Comparison of ENCODE assay signal across 1 cellular context in the genomic region with DNA sequence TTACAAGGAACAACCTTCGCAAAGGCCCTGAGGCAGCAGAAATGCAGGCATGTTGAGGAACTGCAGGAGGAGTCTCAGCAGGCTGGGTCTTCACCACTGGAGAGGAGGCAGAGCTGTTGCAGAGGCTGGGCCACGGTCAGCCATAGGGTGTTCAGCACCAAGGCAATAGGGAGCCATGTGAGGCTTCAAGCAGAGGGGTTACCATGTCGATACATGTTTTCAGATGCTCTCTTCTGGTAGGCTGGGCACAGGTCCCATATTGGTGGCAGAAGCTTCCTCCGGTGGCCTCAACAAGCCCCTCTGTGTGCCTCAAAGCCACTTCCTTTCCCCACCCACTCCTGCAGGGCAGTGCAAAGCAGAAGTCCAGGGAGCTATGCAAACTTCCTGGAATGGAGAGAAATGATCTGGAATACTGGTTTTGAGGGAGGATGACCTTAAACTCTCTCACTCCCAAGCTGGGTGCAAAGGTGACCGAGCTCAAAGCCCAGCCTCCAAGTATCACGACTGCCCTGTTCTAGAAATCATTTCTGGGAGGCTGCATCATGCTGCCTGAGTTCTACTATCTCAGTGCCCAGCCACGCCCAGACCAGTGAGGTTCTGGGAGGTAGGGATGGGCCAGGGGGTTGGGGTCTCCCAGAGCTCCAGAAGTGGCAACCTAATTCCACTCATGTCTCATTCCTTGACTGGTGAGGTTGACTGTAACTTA.
TF ChIP-seq lines count a peak whose summit lies in the region.

A gene with protein sequence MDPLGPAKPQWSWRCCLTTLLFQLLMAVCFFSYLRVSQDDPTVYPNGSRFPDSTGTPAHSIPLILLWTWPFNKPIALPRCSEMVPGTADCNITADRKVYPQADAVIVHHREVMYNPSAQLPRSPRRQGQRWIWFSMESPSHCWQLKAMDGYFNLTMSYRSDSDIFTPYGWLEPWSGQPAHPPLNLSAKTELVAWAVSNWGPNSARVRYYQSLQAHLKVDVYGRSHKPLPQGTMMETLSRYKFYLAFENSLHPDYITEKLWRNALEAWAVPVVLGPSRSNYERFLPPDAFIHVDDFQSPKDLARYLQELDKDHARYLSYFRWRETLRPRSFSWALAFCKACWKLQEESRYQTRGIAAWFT (minus strand): TSS at position 391 of the 706 bp plus-strand sequence. CDS start 7,135 bp downstream, outside the sequence.

TF ChIP-seq in HepG2, 621 proteins besides CTCF, POLR2A, EP300 and RAD21 (continued from another document and continues in another):
- TF ChIP-seq, protein P1, sequence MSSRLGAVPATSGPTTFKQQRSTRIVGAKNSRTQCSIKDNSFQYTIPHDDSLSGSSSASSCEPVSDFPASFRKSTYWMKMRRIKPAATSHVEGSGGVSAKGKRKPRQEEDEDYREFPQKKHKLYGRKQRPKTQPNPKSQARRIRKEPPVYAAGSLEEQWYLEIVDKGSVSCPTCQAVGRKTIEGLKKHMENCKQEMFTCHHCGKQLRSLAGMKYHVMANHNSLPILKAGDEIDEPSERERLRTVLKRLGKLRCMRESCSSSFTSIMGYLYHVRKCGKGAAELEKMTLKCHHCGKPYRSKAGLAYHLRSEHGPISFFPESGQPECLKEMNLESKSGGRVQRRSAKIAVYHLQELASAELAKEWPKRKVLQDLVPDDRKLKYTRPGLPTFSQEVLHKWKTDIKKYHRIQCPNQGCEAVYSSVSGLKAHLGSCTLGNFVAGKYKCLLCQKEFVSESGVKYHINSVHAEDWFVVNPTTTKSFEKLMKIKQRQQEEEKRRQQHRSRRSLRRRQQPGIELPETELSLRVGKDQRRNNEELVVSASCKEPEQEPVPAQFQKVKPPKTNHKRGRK (CRISPR knock-in tag; IDR thresholded peaks at IDR 0.05): no peak
- TF ChIP-seq DR1 (CRISPR knock-in tag; IDR thresholded peaks at IDR 0.05) (no peak), ZFAT (CRISPR knock-in tag; conservative IDR thresholded peaks at IDR 0.05) (no peak), MEIS1 (CRISPR knock-in tag; IDR thresholded peaks at IDR 0.05; ENCODE audit: borderline replicate concordance) (peak; percentile 36; the same call in 1 of the 2 replicates), ZNF83 (CRISPR knock-in tag; IDR thresholded peaks at IDR 0.05; ENCODE audit: borderline replicate concordance) (no peak), HDAC6 (IDR thresholded peaks at IDR 0.05; ENCODE audit: low read depth, low read length) (no peak), JDP2 (CRISPR knock-in tag; IDR thresholded peaks at IDR 0.05; ENCODE audit: borderline replicate concordance) (no peak), KDM4B (CRISPR knock-in tag; IDR thresholded peaks at IDR 0.05) (no peak), FOSL1 (CRISPR knock-in tag; IDR thresholded peaks at IDR 0.05; ENCODE audit: borderline replicate concordance) (no peak), ZNF101 (CRISPR knock-in tag; IDR thresholded peaks at IDR 0.05; ENCODE audit: borderline replicate concordance, low read depth) (no peak), ZEB1 (IDR thresholded peaks at IDR 0.05; ENCODE audit: insufficient replicate concordance, low read depth) (no peak), ZFP36 (IDR thresholded peaks at IDR 0.05; ENCODE audit: borderline replicate concordance, low read depth, low read length, partially characterized antibody) (peak; percentile 85), IKZF1 (IDR thresholded peaks at IDR 0.05) (no peak), SSRP1 (CRISPR knock-in tag; IDR thresholded peaks at IDR 0.05) (no peak), REXO4 (CRISPR knock-in tag; IDR thresholded peaks at IDR 0.05; ENCODE audit: borderline replicate concordance) (no peak), IRF2 (CRISPR knock-in tag; IDR thresholded peaks at IDR 0.05) (peak; percentile 70), ARHGAP35 (CRISPR knock-in tag; IDR thresholded peaks at IDR 0.05; ENCODE audit: borderline replicate concordance) (0 out of 2 replicates have a peak, but pooled peaks have one; percentile 29), ZNF264 (CRISPR knock-in tag; IDR thresholded peaks at IDR 0.05) (no peak), FOXA1 (IDR thresholded peaks at IDR 0.05) (no peak), FOXA1 (CRISPR knock-in tag; IDR thresholded peaks at IDR 0.05) (no peak), ZMYM2 (CRISPR knock-in tag; IDR thresholded peaks at IDR 0.05) (peak; percentile 66), THAP11 (CRISPR knock-in tag; IDR thresholded peaks at IDR 0.05) (peak; percentile 37; the same call in 1 of the 2 replicates), ZNF124 (CRISPR knock-in tag; IDR thresholded peaks at IDR 0.05) (no peak)
- TF ChIP-seq, protein P2, sequence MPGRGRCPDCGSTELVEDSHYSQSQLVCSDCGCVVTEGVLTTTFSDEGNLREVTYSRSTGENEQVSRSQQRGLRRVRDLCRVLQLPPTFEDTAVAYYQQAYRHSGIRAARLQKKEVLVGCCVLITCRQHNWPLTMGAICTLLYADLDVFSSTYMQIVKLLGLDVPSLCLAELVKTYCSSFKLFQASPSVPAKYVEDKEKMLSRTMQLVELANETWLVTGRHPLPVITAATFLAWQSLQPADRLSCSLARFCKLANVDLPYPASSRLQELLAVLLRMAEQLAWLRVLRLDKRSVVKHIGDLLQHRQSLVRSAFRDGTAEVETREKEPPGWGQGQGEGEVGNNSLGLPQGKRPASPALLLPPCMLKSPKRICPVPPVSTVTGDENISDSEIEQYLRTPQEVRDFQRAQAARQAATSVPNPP (CRISPR knock-in tag; IDR thresholded peaks at IDR 0.05): no peak
- TF ChIP-seq, protein P3, sequence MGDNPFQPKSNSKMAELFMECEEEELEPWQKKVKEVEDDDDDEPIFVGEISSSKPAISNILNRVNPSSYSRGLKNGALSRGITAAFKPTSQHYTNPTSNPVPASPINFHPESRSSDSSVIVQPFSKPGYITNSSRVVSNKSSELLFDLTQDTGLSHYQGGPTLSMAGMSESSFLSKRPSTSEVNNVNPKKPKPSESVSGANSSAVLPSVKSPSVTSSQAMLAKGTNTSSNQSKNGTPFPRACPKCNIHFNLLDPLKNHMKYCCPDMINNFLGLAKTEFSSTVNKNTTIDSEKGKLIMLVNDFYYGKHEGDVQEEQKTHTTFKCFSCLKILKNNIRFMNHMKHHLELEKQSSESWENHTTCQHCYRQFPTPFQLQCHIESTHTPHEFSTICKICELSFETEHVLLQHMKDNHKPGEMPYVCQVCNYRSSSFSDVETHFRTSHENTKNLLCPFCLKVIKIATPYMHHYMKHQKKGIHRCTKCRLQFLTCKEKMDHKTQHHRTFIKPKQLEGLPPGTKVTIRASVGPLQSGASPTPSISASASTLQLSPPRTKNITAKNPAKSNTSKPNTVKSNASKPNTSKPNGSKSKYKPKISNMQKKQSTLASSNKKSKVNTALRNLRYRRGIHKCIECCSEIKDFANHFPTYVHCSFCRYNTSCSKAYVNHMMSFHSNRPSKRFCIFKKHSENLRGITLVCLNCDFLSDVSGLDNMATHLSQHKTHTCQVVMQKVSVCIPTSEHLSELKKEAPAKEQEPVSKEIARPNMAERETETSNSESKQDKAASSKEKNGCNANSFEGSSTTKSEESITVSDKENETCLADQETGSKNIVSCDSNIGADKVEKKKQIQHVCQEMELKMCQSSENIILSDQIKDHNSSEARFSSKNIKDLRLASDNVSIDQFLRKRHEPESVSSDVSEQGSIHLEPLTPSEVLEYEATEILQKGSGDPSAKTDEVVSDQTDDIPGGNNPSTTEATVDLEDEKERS (CRISPR knock-in tag; IDR thresholded peaks at IDR 0.05): no peak
- TF ChIP-seq, protein P4, sequence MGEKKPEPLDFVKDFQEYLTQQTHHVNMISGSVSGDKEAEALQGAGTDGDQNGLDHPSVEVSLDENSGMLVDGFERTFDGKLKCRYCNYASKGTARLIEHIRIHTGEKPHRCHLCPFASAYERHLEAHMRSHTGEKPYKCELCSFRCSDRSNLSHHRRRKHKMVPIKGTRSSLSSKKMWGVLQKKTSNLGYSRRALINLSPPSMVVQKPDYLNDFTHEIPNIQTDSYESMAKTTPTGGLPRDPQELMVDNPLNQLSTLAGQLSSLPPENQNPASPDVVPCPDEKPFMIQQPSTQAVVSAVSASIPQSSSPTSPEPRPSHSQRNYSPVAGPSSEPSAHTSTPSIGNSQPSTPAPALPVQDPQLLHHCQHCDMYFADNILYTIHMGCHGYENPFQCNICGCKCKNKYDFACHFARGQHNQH (CRISPR knock-in tag; IDR thresholded peaks at IDR 0.05): peak; percentile 71
- TF ChIP-seq, protein P5, sequence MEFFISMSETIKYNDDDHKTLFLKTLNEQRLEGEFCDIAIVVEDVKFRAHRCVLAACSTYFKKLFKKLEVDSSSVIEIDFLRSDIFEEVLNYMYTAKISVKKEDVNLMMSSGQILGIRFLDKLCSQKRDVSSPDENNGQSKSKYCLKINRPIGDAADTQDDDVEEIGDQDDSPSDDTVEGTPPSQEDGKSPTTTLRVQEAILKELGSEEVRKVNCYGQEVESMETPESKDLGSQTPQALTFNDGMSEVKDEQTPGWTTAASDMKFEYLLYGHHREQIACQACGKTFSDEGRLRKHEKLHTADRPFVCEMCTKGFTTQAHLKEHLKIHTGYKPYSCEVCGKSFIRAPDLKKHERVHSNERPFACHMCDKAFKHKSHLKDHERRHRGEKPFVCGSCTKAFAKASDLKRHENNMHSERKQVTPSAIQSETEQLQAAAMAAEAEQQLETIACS (CRISPR knock-in tag; IDR thresholded peaks at IDR 0.05): peak; percentile 1; the same call in 1 of the 2 replicates
- TF ChIP-seq, protein P6, sequence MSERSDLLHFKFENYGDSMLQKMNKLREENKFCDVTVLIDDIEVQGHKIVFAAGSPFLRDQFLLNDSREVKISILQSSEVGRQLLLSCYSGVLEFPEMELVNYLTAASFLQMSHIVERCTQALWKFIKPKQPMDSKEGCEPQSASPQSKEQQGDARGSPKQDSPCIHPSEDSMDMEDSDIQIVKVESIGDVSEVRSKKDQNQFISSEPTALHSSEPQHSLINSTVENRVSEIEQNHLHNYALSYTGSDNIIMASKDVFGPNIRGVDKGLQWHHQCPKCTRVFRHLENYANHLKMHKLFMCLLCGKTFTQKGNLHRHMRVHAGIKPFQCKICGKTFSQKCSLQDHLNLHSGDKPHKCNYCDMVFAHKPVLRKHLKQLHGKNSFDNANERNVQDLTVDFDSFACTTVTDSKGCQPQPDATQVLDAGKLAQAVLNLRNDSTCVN (CRISPR knock-in tag; IDR thresholded peaks at IDR 0.05; ENCODE audit: borderline replicate concordance): peak; percentile 94
- TF ChIP-seq, protein P7, sequence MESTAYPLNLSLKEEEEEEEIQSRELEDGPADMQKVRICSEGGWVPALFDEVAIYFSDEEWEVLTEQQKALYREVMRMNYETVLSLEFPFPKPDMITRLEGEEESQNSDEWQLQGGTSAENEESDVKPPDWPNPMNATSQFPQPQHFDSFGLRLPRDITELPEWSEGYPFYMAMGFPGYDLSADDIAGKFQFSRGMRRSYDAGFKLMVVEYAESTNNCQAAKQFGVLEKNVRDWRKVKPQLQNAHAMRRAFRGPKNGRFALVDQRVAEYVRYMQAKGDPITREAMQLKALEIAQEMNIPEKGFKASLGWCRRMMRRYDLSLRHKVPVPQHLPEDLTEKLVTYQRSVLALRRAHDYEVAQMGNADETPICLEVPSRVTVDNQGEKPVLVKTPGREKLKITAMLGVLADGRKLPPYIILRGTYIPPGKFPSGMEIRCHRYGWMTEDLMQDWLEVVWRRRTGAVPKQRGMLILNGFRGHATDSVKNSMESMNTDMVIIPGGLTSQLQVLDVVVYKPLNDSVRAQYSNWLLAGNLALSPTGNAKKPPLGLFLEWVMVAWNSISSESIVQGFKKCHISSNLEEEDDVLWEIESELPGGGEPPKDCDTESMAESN (CRISPR knock-in tag; conservative IDR thresholded peaks at IDR 0.05): no peak
- TF ChIP-seq, protein P8, sequence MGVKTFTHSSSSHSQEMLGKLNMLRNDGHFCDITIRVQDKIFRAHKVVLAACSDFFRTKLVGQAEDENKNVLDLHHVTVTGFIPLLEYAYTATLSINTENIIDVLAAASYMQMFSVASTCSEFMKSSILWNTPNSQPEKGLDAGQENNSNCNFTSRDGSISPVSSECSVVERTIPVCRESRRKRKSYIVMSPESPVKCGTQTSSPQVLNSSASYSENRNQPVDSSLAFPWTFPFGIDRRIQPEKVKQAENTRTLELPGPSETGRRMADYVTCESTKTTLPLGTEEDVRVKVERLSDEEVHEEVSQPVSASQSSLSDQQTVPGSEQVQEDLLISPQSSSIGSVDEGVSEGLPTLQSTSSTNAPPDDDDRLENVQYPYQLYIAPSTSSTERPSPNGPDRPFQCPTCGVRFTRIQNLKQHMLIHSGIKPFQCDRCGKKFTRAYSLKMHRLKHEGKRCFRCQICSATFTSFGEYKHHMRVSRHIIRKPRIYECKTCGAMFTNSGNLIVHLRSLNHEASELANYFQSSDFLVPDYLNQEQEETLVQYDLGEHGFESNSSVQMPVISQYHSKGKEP (CRISPR knock-in tag; IDR thresholded peaks at IDR 0.05): no peak
- TF ChIP-seq, protein P9, sequence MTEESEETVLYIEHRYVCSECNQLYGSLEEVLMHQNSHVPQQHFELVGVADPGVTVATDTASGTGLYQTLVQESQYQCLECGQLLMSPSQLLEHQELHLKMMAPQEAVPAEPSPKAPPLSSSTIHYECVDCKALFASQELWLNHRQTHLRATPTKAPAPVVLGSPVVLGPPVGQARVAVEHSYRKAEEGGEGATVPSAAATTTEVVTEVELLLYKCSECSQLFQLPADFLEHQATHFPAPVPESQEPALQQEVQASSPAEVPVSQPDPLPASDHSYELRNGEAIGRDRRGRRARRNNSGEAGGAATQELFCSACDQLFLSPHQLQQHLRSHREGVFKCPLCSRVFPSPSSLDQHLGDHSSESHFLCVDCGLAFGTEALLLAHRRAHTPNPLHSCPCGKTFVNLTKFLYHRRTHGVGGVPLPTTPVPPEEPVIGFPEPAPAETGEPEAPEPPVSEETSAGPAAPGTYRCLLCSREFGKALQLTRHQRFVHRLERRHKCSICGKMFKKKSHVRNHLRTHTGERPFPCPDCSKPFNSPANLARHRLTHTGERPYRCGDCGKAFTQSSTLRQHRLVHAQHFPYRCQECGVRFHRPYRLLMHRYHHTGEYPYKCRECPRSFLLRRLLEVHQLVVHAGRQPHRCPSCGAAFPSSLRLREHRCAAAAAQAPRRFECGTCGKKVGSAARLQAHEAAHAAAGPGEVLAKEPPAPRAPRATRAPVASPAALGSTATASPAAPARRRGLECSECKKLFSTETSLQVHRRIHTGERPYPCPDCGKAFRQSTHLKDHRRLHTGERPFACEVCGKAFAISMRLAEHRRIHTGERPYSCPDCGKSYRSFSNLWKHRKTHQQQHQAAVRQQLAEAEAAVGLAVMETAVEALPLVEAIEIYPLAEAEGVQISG (CRISPR knock-in tag; IDR thresholded peaks at IDR 0.05): 0 out of 2 replicates have a peak, but pooled peaks have one; percentile 37
- TF ChIP-seq, protein P10, sequence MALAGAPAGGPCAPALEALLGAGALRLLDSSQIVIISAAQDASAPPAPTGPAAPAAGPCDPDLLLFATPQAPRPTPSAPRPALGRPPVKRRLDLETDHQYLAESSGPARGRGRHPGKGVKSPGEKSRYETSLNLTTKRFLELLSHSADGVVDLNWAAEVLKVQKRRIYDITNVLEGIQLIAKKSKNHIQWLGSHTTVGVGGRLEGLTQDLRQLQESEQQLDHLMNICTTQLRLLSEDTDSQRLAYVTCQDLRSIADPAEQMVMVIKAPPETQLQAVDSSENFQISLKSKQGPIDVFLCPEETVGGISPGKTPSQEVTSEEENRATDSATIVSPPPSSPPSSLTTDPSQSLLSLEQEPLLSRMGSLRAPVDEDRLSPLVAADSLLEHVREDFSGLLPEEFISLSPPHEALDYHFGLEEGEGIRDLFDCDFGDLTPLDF (CRISPR knock-in tag; IDR thresholded peaks at IDR 0.05): no peak
